27 cellular contexts compared by ENCODE assay signal in the genomic region with DNA sequence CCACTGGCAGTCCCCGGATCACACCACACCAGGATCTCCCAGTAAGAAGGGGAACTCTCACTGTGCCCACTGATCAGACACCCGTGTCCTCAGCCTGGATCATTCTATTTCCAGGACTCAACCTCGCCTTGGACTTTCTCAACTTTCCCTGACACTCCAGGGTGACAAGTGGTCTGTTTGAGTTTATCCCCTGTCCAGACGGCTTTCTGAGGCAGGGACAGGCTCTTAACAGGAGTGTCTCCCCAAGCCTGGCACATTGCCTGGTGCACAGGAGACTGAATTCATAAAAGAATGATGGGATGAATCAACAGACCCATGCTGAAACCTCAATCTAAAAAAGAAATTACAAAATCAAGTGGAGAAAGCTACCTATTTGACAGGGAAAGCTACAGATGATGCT.
"Had no signal": no experiment of that assay in that cellular context is flagged by ENCODE, and none has a peak within 500 bp of the region (broad histone marks: within the 10 kb centered on the region; RNA-seq: fewer than 3 reads in every experiment).

No MANE protein-coding gene starts in this region.

- DNase-seq: hippocampal formation; left colon; left lung; lower lobe of right lung; mammary epithelial cell; mesendoderm; naive thymus-derived CD8-positive, alpha-beta T cell; ovary; right lobe of liver; stimulated activated CD4-positive, alpha-beta T cell treated with anti-CD3 and anti-CD28 coated beads, Interleukin-12 subunit alpha, Interleukin-12 subunit beta, amount 100 ng/mL, for 4 hours; stimulated activated CD4-positive, alpha-beta T cell treated with anti-CD3 and anti-CD28 coated beads, Interleukin-15, amount 100 ng/mL, for 24 hours; stimulated activated CD4-positive, alpha-beta T cell treated with anti-CD3 and anti-CD28 coated beads, Interleukin-2, amount 100 ng/mL, for 24 hours; stimulated activated CD4-positive, alpha-beta T cell treated with anti-CD3 and anti-CD28 coated beads, Interleukin-4, amount 100 ng/mL, for 1 hour; stimulated activated naive B cell treated with anti-CD40 and anti-IgM and Interleukin-4, amounts not matched to agents 10 μg/mL and 1 μg/mL and 100 μg/mL, for 72 hours; stimulated activated naive CD8-positive, alpha-beta T cell treated with anti-CD3 and anti-CD28 coated beads, Interleukin-15, Interleukin-2, amounts not matched to agents 100 U/mL and 50 U/mL, for 24 hours; stomach; testis; thyroid gland; transverse colon; upper lobe of left lung had no signal

- H3K4me1 Mint-ChIP-seq: naive thymus-derived CD8-positive, alpha-beta T cell; nephron; stimulated activated naive B cell treated with anti-CD40 and anti-IgM and Interleukin-4, amounts not matched to agents 10 μg/mL and 1 μg/mL and 100 μg/mL, for 72 hours had no signal

- H3K4me1 ChIP-seq: left lung, lower lobe of right lung, right atrium auricular region, right lobe of liver, stomach, testis, thyroid gland, transverse colon, upper lobe of left lung had no signal

- ATAC-seq: left colon; left lung; lower lobe of right lung; naive thymus-derived CD8-positive, alpha-beta T cell; right lobe of liver; stimulated activated naive B cell treated with anti-CD40 and anti-IgM and Interleukin-4, amounts not matched to agents 10 μg/mL and 1 μg/mL and 100 μg/mL, for 72 hours; stimulated activated naive CD8-positive, alpha-beta T cell treated with anti-CD3 and anti-CD28 coated beads, Interleukin-15, Interleukin-2, amounts not matched to agents 100 U/mL and 50 U/mL, for 24 hours had no signal

- H3K36me3 ChIP-seq: left lung, lower lobe of right lung, ovary, right atrium auricular region, right lobe of liver, stomach, thyroid gland, transverse colon, upper lobe of left lung, vagina had no signal

- H3K36me3 Mint-ChIP-seq: mesothelial cell of epicardium; naive thymus-derived CD8-positive, alpha-beta T cell; stimulated activated naive B cell treated with anti-CD40 and anti-IgM and Interleukin-4, amounts not matched to agents 10 μg/mL and 1 μg/mL and 100 μg/mL, for 72 hours had no signal

- H3K27ac Mint-ChIP-seq: mesothelial cell of epicardium; naive thymus-derived CD8-positive, alpha-beta T cell; nephron; progenitor cell of endocrine pancreas; stimulated activated naive B cell treated with anti-CD40 and anti-IgM and Interleukin-4, amounts not matched to agents 10 μg/mL and 1 μg/mL and 100 μg/mL, for 72 hours had no signal

- H3K4me3 ChIP-seq: left lung, lower lobe of right lung, ovary, right atrium auricular region, right lobe of liver, skin epidermis, stomach, testis, thyroid gland, transverse colon, upper lobe of left lung, vagina had no signal

- H3K4me3 Mint-ChIP-seq: mesothelial cell of epicardium; naive thymus-derived CD8-positive, alpha-beta T cell; nephron; neural crest cell; stimulated activated naive B cell treated with anti-CD40 and anti-IgM and Interleukin-4, amounts not matched to agents 10 μg/mL and 1 μg/mL and 100 μg/mL, for 72 hours had no signal

- H3K9me3 ChIP-seq: left lung, lower lobe of right lung, ovary, right atrium auricular region, right lobe of liver, stomach, testis, thyroid gland, transverse colon, upper lobe of left lung, vagina had no signal

- H3K27ac ChIP-seq: left lung, lower lobe of right lung, ovary, right atrium auricular region, right lobe of liver, skin epidermis, stomach, testis, thyroid gland, transverse colon, upper lobe of left lung, vagina had no signal

- H3K27me3 Mint-ChIP-seq: stimulated activated naive B cell treated with anti-CD40 and anti-IgM and Interleukin-4, amounts not matched to agents 10 μg/mL and 1 μg/mL and 100 μg/mL, for 72 hours had no signal

- H3K9me3 Mint-ChIP-seq: naive thymus-derived CD8-positive, alpha-beta T cell; nephron; neural crest cell had no signal

- H3K27me3 ChIP-seq: left lung, ovary, right atrium auricular region, right lobe of liver, stomach, testis, thyroid gland, transverse colon, upper lobe of left lung, vagina had no signal
